In the genomic region with DNA sequence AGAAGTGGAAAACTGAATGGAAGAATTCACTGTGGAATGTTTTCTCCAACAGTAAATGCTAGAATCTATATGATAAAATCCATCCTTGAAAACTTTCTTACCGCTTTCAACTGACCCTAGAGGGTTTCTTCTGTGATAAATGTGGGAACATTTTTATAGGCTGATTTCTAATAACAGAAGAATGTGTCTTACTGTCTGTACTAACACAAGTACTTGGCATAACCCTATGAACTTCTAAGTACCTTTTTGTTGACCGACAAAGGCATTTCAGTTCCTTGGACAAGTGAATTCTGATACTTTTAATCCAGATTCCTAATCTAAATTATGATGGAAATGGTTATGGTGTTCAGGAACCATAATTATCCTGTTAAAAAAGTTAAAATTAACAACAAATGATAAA, we compare ENCODE assay signal across 22 cellular contexts.
DNase-seq lines count a peak whose midpoint lies in the region; ATAC-seq, FAIRE-seq and TF ChIP-seq lines count a peak whose summit lies in the region.
"Had no signal": no experiment of that assay in that cellular context is flagged by ENCODE, and none has a peak within 500 bp of the region (broad histone marks: within the 10 kb centered on the region; RNA-seq: fewer than 3 reads in every experiment).

No MANE protein-coding gene starts in this region.

- H3K36me3 ChIP-seq in RWPE2 (ENCODE audit: low read depth) = no peaks in the 10 kb centered on the region
- no peaks in the 10 kb centered on the region for H3K36me3 ChIP-seq in left lung
- no peaks in the 10 kb centered on the region for H3K36me3 ChIP-seq in tibial nerve
- H3K36me3 ChIP-seq in kidney (ENCODE audit: control insufficient read depth in 1 of 2, insufficient read depth in 2 of 2, low read length in 2 of 2) = no peaks in the 10 kb centered on the region
- H3K36me3 ChIP-seq: HAP-1, Peyer's patch, SJSA1 had no signal

- peak overlapping the region; percentile 3 for H3K27ac ChIP-seq in RWPE2 (ENCODE audit: poor library complexity, severe bottlenecking)
- no peak overlapping the region for H3K27ac ChIP-seq in left lung
- H3K27ac ChIP-seq in tibial nerve = no peak overlapping the region
- H3K27ac ChIP-seq in kidney (ENCODE audit: low read depth in 2 of 2, low read length in 2 of 2) = no peak overlapping the region
- H3K27ac ChIP-seq: HL-60, KMS-11, Peyer's patch, SJSA1 had no signal

- intact Hi-C loops in left lung (cut with DNase I) = no loop called here
- intact Hi-C loops in kidney (cut with DNase I) = no loop called here

- H3K9me3 ChIP-seq in RWPE2 (ENCODE audit: severe bottlenecking) (no peaks in the 10 kb centered on the region), left lung (peaks cover 0 to 14% of the 10 kb centered on the region in 2 donors), tibial nerve (peaks cover 0 to 15% (median 0%) of the 10 kb centered on the region in 4 donors), kidney (ENCODE audit: control insufficient read depth in 1 of 2, low read length in 2 of 2) (no peaks in the 10 kb centered on the region)
- H3K9me3 ChIP-seq: HAP-1, SJSA1 had no signal

- WGBS in tibial nerve, 2 donors = 43 to 50% methylated on average over 2 of the region's 2 CpGs

- TF ChIP-seq POLR2A in tibial nerve (IDR thresholded peaks at IDR 0.05) = no peak

- no peak for FAIRE-seq in kidney (lab: Jason Lieb, UNC)

- TF ChIP-seq CTCF in RWPE2 (IDR thresholded peaks at IDR 0.05; ENCODE audit: poor library complexity, severe bottlenecking) = no peak
- TF ChIP-seq CTCF in cardiac fibroblast (IDR thresholded peaks at IDR 0.05; ENCODE audit: low read depth, low read length) = no peak
- TF ChIP-seq CTCF in left lung (IDR thresholded peaks at IDR 0.05) = no peak
- TF ChIP-seq CTCF in tibial nerve (IDR thresholded peaks at IDR 0.05) = no peak
- TF ChIP-seq CTCF in kidney (IDR thresholded peaks at IDR 0.05; ENCODE audit: borderline replicate concordance, extremely low read depth, insufficient read depth) = no peak

- DNase-seq in RWPE2 (ENCODE audit: low spot score) (no peak), cardiac fibroblast (ENCODE audit: low read depth in 2 of 2) (peak; percentile 21 to 23), left lung (no peak), tibial nerve (ENCODE audit: low spot score in 2 of 2) (no peak), kidney (no peak), NK-92 (lab: John Stamatoyannopoulos, UW; ENCODE audit: unreplicated experiment) (no peak), NCI-H1694 (lab: John Stamatoyannopoulos, UW) (no peak)
- DNase-seq: CD4-positive, CD25-positive, alpha-beta regulatory T cell; DMS79; NCI-H1048; NCI-H1417 treated with DMSO at 0.1 percent for 48 hours; NCI-H187 treated with DMSO at 0.1 percent for 48 hours; NCI-H2107; NCI-H510A treated with DMSO at 0.1 percent for 48 hours; NCI-H774; Peyer's patch had no signal

- peaks cover 23% of the 10 kb centered on the region for H3K4me1 ChIP-seq in RWPE2 (ENCODE audit: insufficient read depth, poor library complexity, severe bottlenecking)
- no peaks in the 10 kb centered on the region for H3K4me1 ChIP-seq in left lung
- H3K4me1 ChIP-seq in tibial nerve = no peaks in the 10 kb centered on the region
- no peaks in the 10 kb centered on the region for H3K4me1 ChIP-seq in kidney (ENCODE audit: control insufficient read depth in 1 of 2, insufficient read depth in 1 of 2, low read depth in 1 of 2, low read length in 2 of 2)
- H3K4me1 ChIP-seq: Peyer's patch, SJSA1 had no signal

- no peak overlapping the region for H3K9ac ChIP-seq in kidney (ENCODE audit: low read length in 2 of 2)
- H3K9ac ChIP-seq: KMS-11 had no signal

- no peak for TF ChIP-seq EP300 in tibial nerve (IDR thresholded peaks at IDR 0.05)

- H3K27me3 ChIP-seq in RWPE2 (ENCODE audit: insufficient read depth, poor library complexity, severe bottlenecking) (no peaks in the 10 kb centered on the region), left lung (no peaks in the 10 kb centered on the region), tibial nerve (no peaks in the 10 kb centered on the region)
- H3K27me3 ChIP-seq: Peyer's patch, SJSA1 had no signal

- ATAC-seq in RWPE2 (ENCODE audit: low read depth) (peak; percentile 83), left lung (peak; percentile 17)
- ATAC-seq: GM23338, Right ventricle myocardium inferior had no signal

- H3K4me3 ChIP-seq in RWPE2 (ENCODE audit: severe bottlenecking) (no peak overlapping the region), cardiac fibroblast (replicated peaks in 1 of 2; ENCODE audit: low read depth in 2 of 2, low read length in 2 of 2) (no peak overlapping the region), left lung (no peak overlapping the region), tibial nerve (no peak overlapping the region), kidney (ENCODE audit: low read length in 2 of 2) (no peak overlapping the region)
- H3K4me3 ChIP-seq: GM23338, HAP-1, Peyer's patch, SJSA1 had no signal

Comparison
In these comparisons a context has a peak if more than half of its experiments do, and no peak if none do; other contexts are left out.
1. DNase-seq: peak in cardiac fibroblast (2 of 2); none in RWPE2 (single experiment), left lung (0 of 2), tibial nerve (0 of 2), kidney (single experiment), NK-92 (single experiment) and NCI-H1694 (single experiment).